Comparison of ENCODE assay signal across 10 cellular contexts in genomic region chr1:8687053-8687452, GRCh38.
DNase-seq lines count a peak whose midpoint lies in the region; ATAC-seq and TF ChIP-seq lines count a peak whose summit lies in the region.
"Had no signal": no experiment of that assay in that cellular context is flagged by ENCODE, and none has a peak within 500 bp of the region (broad histone marks: within the 10 kb centered on the region; RNA-seq: fewer than 3 reads in every experiment).

No MANE protein-coding gene starts in this region.

- no peaks in the 10 kb centered on the region for H3K9me3 Mint-ChIP-seq in activated naive CD8-positive, alpha-beta T cell treated with anti-CD3 and anti-CD28 coated beads, Interleukin-2, amount 50 U/mL, for 24 hours
- no peaks in the 10 kb centered on the region for H3K9me3 Mint-ChIP-seq in activated naive CD8-positive, alpha-beta T cell treated with anti-CD3 and anti-CD28 coated beads for 36 hours
- H3K9me3 Mint-ChIP-seq in type B pancreatic cell, result peaks cover 5% of the 10 kb centered on the region

- DNase-seq in activated naive CD8-positive, alpha-beta T cell treated with anti-CD3 and anti-CD28 coated beads, Interleukin-2, amount 50 U/mL, for 24 hours, result no peak
- no peak for DNase-seq in activated naive CD8-positive, alpha-beta T cell treated with anti-CD3 and anti-CD28 coated beads for 36 hours
- DNase-seq in left colon (peak; percentile 51 to 59), type B pancreatic cell (ENCODE audit: extremely low spot score, unreplicated experiment) (no peak)
- DNase-seq: brain microvascular endothelial cell, NCI-H187 had no signal

- peaks cover 12% of the 10 kb centered on the region for H3K36me3 Mint-ChIP-seq in activated naive CD8-positive, alpha-beta T cell treated with anti-CD3 and anti-CD28 coated beads, Interleukin-2, amount 50 U/mL, for 24 hours (ENCODE audit: low read depth)
- peaks cover 8% of the 10 kb centered on the region for H3K36me3 Mint-ChIP-seq in activated naive CD8-positive, alpha-beta T cell treated with anti-CD3 and anti-CD28 coated beads for 36 hours
- peaks cover 13% of the 10 kb centered on the region for H3K36me3 Mint-ChIP-seq in type B pancreatic cell

- peak overlapping the region; percentile 17 for H3K27ac Mint-ChIP-seq in activated naive CD8-positive, alpha-beta T cell treated with anti-CD3 and anti-CD28 coated beads, Interleukin-2, amount 50 U/mL, for 24 hours
- H3K27ac Mint-ChIP-seq in activated naive CD8-positive, alpha-beta T cell treated with anti-CD3 and anti-CD28 coated beads for 36 hours, result no peak overlapping the region
- H3K27ac Mint-ChIP-seq in type B pancreatic cell, result peak overlapping the region; percentile 55

- intact Hi-C loops in left colon (cut with DNase I, micrococcal nuclease), result no loop called here

- no peak overlapping the region for H3K4me3 Mint-ChIP-seq in activated naive CD8-positive, alpha-beta T cell treated with anti-CD3 and anti-CD28 coated beads, Interleukin-2, amount 50 U/mL, for 24 hours
- H3K4me3 Mint-ChIP-seq in activated naive CD8-positive, alpha-beta T cell treated with anti-CD3 and anti-CD28 coated beads for 36 hours, result no peak overlapping the region
- peak overlapping the region; percentile 53 for H3K4me3 Mint-ChIP-seq in type B pancreatic cell

- H3K27ac ChIP-seq in VCaP, result peak overlapping the region; percentile 30
- H3K27ac ChIP-seq: brain microvascular endothelial cell had no signal

- peaks cover 47% of the 10 kb centered on the region for H3K4me1 Mint-ChIP-seq in activated naive CD8-positive, alpha-beta T cell treated with anti-CD3 and anti-CD28 coated beads, Interleukin-2, amount 50 U/mL, for 24 hours
- peaks cover 31% of the 10 kb centered on the region for H3K4me1 Mint-ChIP-seq in activated naive CD8-positive, alpha-beta T cell treated with anti-CD3 and anti-CD28 coated beads for 36 hours
- H3K4me1 Mint-ChIP-seq in type B pancreatic cell (ENCODE audit: unreplicated experiment), result peaks cover 40% of the 10 kb centered on the region

- ATAC-seq in activated naive CD8-positive, alpha-beta T cell treated with anti-CD3 and anti-CD28 coated beads, Interleukin-2, amount 50 U/mL, for 24 hours, result no peak
- ATAC-seq in left colon, result peak; percentile 88
- ATAC-seq in GM19397 (IDR thresholded peaks at IDR 0.05; ENCODE audit: unreplicated experiment), result no peak
- no peak for ATAC-seq in HG02623 (IDR thresholded peaks at IDR 0.05; ENCODE audit: unreplicated experiment)
- ATAC-seq in GM18870 (IDR thresholded peaks at IDR 0.05; ENCODE audit: unreplicated experiment), result no peak

- no peaks in the 10 kb centered on the region for H3K27me3 Mint-ChIP-seq in activated naive CD8-positive, alpha-beta T cell treated with anti-CD3 and anti-CD28 coated beads, Interleukin-2, amount 50 U/mL, for 24 hours
- H3K27me3 Mint-ChIP-seq in activated naive CD8-positive, alpha-beta T cell treated with anti-CD3 and anti-CD28 coated beads for 36 hours, result no peaks in the 10 kb centered on the region
- no peaks in the 10 kb centered on the region for H3K27me3 Mint-ChIP-seq in type B pancreatic cell

- TF ChIP-seq CTCF in VCaP (conservative IDR thresholded peaks at IDR 0.05) (no peak), type B pancreatic cell (conservative IDR thresholded peaks at IDR 0.05) (no peak)

Comparison
In these comparisons a context has a peak if more than half of its experiments do, and no peak if none do; other contexts are left out.
1. DNase-seq: peak in left colon (2 of 2); none in activated naive CD8-positive, alpha-beta T cell treated with anti-CD3 and anti-CD28 coated beads, Interleukin-2, amount 50 U/mL, for 24 hours (single experiment), activated naive CD8-positive, alpha-beta T cell treated with anti-CD3 and anti-CD28 coated beads for 36 hours (single experiment) and type B pancreatic cell (single experiment).